ENCODE assay signal across 9 cellular contexts in the genomic region with DNA sequence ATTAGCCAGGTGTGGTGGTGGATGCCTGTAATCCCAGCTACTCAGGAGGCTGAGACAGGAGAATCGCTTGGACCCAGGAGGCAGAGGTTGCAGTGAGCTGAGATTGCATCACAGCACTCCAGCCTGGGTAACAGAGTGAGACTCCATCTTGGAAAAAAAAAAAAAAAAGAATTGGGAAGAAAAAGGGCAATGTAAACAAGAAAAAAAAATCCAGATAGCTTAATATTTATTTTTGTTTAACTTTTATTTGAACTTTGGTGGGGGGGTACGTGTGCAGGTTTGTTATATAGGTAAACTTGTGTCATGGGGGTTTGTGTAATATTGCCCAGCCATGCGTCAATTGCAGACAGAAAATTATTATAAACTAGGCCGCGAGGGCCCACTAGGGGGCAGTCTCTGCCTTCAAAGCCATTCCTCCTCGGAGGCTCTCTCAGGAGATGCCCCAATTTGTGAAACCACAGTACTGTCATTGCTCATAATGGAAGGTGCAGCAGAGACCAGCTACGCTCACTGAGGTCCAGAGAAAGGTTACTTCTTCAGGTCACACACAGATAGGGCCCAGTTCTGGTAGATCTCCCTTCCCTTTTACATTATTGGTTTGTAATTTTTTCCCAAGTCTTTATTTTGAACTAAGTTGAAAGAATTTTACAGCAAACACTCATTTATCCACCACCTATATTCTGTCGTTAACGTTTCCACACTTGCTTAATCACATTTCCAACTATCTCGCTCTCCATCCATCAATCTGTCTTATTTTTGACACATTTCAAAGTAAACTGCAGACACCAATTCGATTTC.
DNase-seq lines count a peak whose midpoint lies in the region; TF ChIP-seq lines count a peak whose summit lies in the region.
"Had no signal": no experiment of that assay in that cellular context is flagged by ENCODE, and none has a peak within 500 bp of the region (broad histone marks: within the 10 kb centered on the region; RNA-seq: fewer than 3 reads in every experiment).

No MANE protein-coding gene starts in this region.

- no peak overlapping the region for H3K9ac ChIP-seq in neural progenitor cell
- H3K9ac ChIP-seq: BLaER1 treated with 17β-estradiol and CSF1 and Interleukin-3, amounts not matched to agents 10 nM and 100 nM had no signal

- no peaks in the 10 kb centered on the region for H3K9me3 Mint-ChIP-seq in neural progenitor cell

- no peak overlapping the region for H2AFZ ChIP-seq in neural progenitor cell (replicated peaks)

- H3K4me3 Mint-ChIP-seq in neural progenitor cell = no peak overlapping the region

- H3K27me3 Mint-ChIP-seq in neural progenitor cell (ENCODE audit: insufficient read depth, low read depth) = peaks cover 3% of the 10 kb centered on the region

- no peaks in the 10 kb centered on the region for H3K27me3 ChIP-seq in neural progenitor cell
- H3K27me3 ChIP-seq: BLaER1 treated with 17β-estradiol and CSF1 and Interleukin-3, amounts not matched to agents 10 nM and 100 nM had no signal

- DNase-seq in NCI-H1105 treated with DMSO at 0.1 percent for 48 hours (lab: John Stamatoyannopoulos, UW) (peak; percentile 38), NCI-H1105 (lab: John Stamatoyannopoulos, UW) (no peak), HPDE6-E6E7 (ENCODE audit: extremely low spot score) (peak; percentile 61), OCI-M1 (lab: John Stamatoyannopoulos, UW) (peak; percentile 81), activated T-cell treated with anti-CD3 and anti-CD28 coated beads for 4 hours (peak; percentile 67), fibroblast of mammary gland (ENCODE audit: low read depth) (peak; percentile 54), neural progenitor cell (ENCODE audit: low spot score) (peak; percentile 82), stromal cell of bone marrow (ENCODE audit: low read depth) (peak; percentile 11)

- no peak overlapping the region for H3K4me3 ChIP-seq in fibroblast of mammary gland (ENCODE audit: control insufficient read depth, low read depth, low read length)
- no peak overlapping the region for H3K4me3 ChIP-seq in neural progenitor cell
- H3K4me3 ChIP-seq: BLaER1 treated with 17β-estradiol and CSF1 and Interleukin-3, amounts not matched to agents 10 nM and 100 nM had no signal

- H3K4me1 Mint-ChIP-seq in neural progenitor cell = peaks cover 8% of the 10 kb centered on the region

- H3K79me2 ChIP-seq in neural progenitor cell (ENCODE audit: low read depth) = no peaks in the 10 kb centered on the region

- no peaks in the 10 kb centered on the region for H3K9me3 ChIP-seq in neural progenitor cell (ENCODE audit: low read depth)
- H3K9me3 ChIP-seq: BLaER1 treated with 17β-estradiol and CSF1 and Interleukin-3, amounts not matched to agents 10 nM and 100 nM had no signal

- peaks cover 11% of the 10 kb centered on the region for H4K20me1 ChIP-seq in neural progenitor cell (ENCODE audit: low read depth)

- H3K36me3 ChIP-seq in neural progenitor cell = no peaks in the 10 kb centered on the region

- no peak overlapping the region for H3K4me2 ChIP-seq in neural progenitor cell
- H3K4me2 ChIP-seq: BLaER1 treated with 17β-estradiol and CSF1 and Interleukin-3, amounts not matched to agents 10 nM and 100 nM had no signal

- H3F3A ChIP-seq in neural progenitor cell (ENCODE audit: low read depth) = peaks cover 7% of the 10 kb centered on the region

- H3K36me3 Mint-ChIP-seq in neural progenitor cell = no peaks in the 10 kb centered on the region

- TF ChIP-seq CTCF in fibroblast of mammary gland (conservative IDR thresholded peaks at IDR 0.05; ENCODE audit: control insufficient read depth, insufficient read depth, low read depth, low read length) (peak; percentile 77), neural progenitor cell (IDR thresholded peaks at IDR 0.05) (peak; percentile 90)

- H3K27ac ChIP-seq in neural progenitor cell = no peak overlapping the region
- H3K27ac ChIP-seq: BLaER1 treated with 17β-estradiol and CSF1 and Interleukin-3, amounts not matched to agents 10 nM and 100 nM had no signal

- H3K27ac Mint-ChIP-seq in neural progenitor cell = no peak overlapping the region

- H3K4me1 ChIP-seq in neural progenitor cell = no peaks in the 10 kb centered on the region
